20 cellular contexts compared by ENCODE assay signal in genomic region chr15:22870865-22871264, GRCh38. TPM values are rescaled to one million over a fixed set of nuclear protein-coding genes. Genes with fewer than 3 reads are reported as not detected.
DNase-seq lines count a peak whose midpoint lies in the region; ATAC-seq and TF ChIP-seq lines count a peak whose summit lies in the region.
"Had no signal": no experiment of that assay in that cellular context is flagged by ENCODE, and none has a peak within 500 bp of the region (broad histone marks: within the 10 kb centered on the region; RNA-seq: fewer than 3 reads in every experiment).

No MANE protein-coding gene starts in this region.

- H3K4me1 ChIP-seq in Caco-2 = no peaks in the 10 kb centered on the region
- H3K4me1 ChIP-seq in H9 (ENCODE audit: insufficient read depth, low read length) = peaks cover 3% of the 10 kb centered on the region; the same call in 1 of the 2 replicates

- H3K56ac ChIP-seq in H9 (ENCODE audit: insufficient read length, low read depth, low read length) = no peak overlapping the region

- no CpG with 5 or more reads among the region's 11 CpGs for WGBS in H9 (ENCODE audit: extremely low coverage, insufficient read length, low lambda C conversion rate)

- H3K4me3 Mint-ChIP-seq in Caco-2 (ENCODE audit: unreplicated experiment) = no peak overlapping the region
- no peak overlapping the region for H3K4me3 Mint-ChIP-seq in H9
- no peak overlapping the region for H3K4me3 Mint-ChIP-seq in stimulated activated memory B cell treated with anti-CD40 and anti-IgM and Interleukin-4, amounts not matched to agents 10 μg/mL and 1 μg/mL and 100 μg/mL, for 72 hours
- no peak overlapping the region for H3K4me3 Mint-ChIP-seq in mesothelial cell of epicardium
- H3K4me3 Mint-ChIP-seq: CD4-positive, alpha-beta memory T cell had no signal

- H4K8ac ChIP-seq in H9 (replicated peaks; ENCODE audit: insufficient read length, low read depth, low read length) = no peak overlapping the region

- H4K5ac ChIP-seq in H9 (ENCODE audit: insufficient read length, low read depth, low read length) = no peak overlapping the region

- H3K23ac ChIP-seq in H9 (ENCODE audit: insufficient read length, low read depth, low read length) = no peak overlapping the region

- H3K79me1 ChIP-seq in H9 (ENCODE audit: insufficient read depth, low read depth, low read length, poor library complexity, severe bottlenecking) = no peaks in the 10 kb centered on the region

- H3K27me3 Mint-ChIP-seq in Caco-2 (ENCODE audit: insufficient read depth, unreplicated experiment) = no peaks in the 10 kb centered on the region
- no peaks in the 10 kb centered on the region; the same call in 1 of the 2 replicates for H3K27me3 Mint-ChIP-seq in H9 (ENCODE audit: low read depth)
- H3K27me3 Mint-ChIP-seq in stimulated activated memory B cell treated with anti-CD40 and anti-IgM and Interleukin-4, amounts not matched to agents 10 μg/mL and 1 μg/mL and 100 μg/mL, for 72 hours = no peaks in the 10 kb centered on the region
- H3K27me3 Mint-ChIP-seq in mesothelial cell of epicardium (ENCODE audit: low read depth) = no peaks in the 10 kb centered on the region
- H3K27me3 Mint-ChIP-seq: CD4-positive, alpha-beta memory T cell had no signal

- intact Hi-C loops in Caco-2 (cut with micrococcal nuclease; ENCODE audit: unreplicated experiment) (no loop called here), left colon (cut with DNase I, micrococcal nuclease) (no loop called here)

- H3K27me3 ChIP-seq in Caco-2 (replicated peaks; ENCODE audit: control insufficient read depth, insufficient read depth, low read length) (no peaks in the 10 kb centered on the region), H9 (ENCODE audit: insufficient read depth, low read length) (no peaks in the 10 kb centered on the region)
- H3K27me3 ChIP-seq: BLaER1 treated with 17β-estradiol and CSF1 and Interleukin-3, amounts not matched to agents 10 nM and 100 nM had no signal

- H2BK12ac ChIP-seq in H9 (ENCODE audit: insufficient read length, low read depth, low read length) = no peak overlapping the region

- no peak overlapping the region for H2AK5ac ChIP-seq in H9 (ENCODE audit: insufficient read length, low read length)

- BruUV-seq in Caco-2 (replicated peaks; lab: Mats Ljungman, UMichigan) = no TSS peak

- H3K4me3 ChIP-seq in Caco-2 (ENCODE audit: low read depth, low read length) = no peak overlapping the region
- H3K4me3 ChIP-seq: BLaER1 treated with 17β-estradiol and CSF1 and Interleukin-3, amounts not matched to agents 10 nM and 100 nM had no signal

- H3K18ac ChIP-seq in H9 (ENCODE audit: insufficient read length, low read depth, low read length) = no peak overlapping the region

- no peak overlapping the region for H2BK120ac ChIP-seq in H9 (ENCODE audit: low read depth, low read length, poor library complexity, severe bottlenecking)

- POLR2A ChIA-PET in Caco-2 (lab: Charles Lee) = no interaction called here

- no peak overlapping the region for H2BK5ac ChIP-seq in H9 (ENCODE audit: insufficient read length, low read length)

- H3K36me3 ChIP-seq in Caco-2 (ENCODE audit: control insufficient read depth, insufficient read depth, low read length) = peaks cover 5% of the 10 kb centered on the region

- H3K4ac ChIP-seq in H9 (ENCODE audit: low read depth, low read length) = no peak overlapping the region

- no peak overlapping the region for H2BK20ac ChIP-seq in H9 (ENCODE audit: low read depth, low read length, poor library complexity, severe bottlenecking)

- H3K4me1 Mint-ChIP-seq in Caco-2 (ENCODE audit: low read depth, unreplicated experiment) = peaks cover 4% of the 10 kb centered on the region
- H3K4me1 Mint-ChIP-seq in H9 = peaks cover 15 to 17% of the 10 kb centered on the region in 2 experiments
- no peaks in the 10 kb centered on the region for H3K4me1 Mint-ChIP-seq in stimulated activated memory B cell treated with anti-CD40 and anti-IgM and Interleukin-4, amounts not matched to agents 10 μg/mL and 1 μg/mL and 100 μg/mL, for 72 hours
- no peaks in the 10 kb centered on the region for H3K4me1 Mint-ChIP-seq in mesothelial cell of epicardium

- H3K36me3 Mint-ChIP-seq in Caco-2 (ENCODE audit: insufficient read depth, unreplicated experiment) (peaks cover 96% of the 10 kb centered on the region), H9 (ENCODE audit: insufficient read depth in 1 of 3, low read depth in 3 of 3) (peaks cover 40 to 80% (median 61%) of the 10 kb centered on the region in 3 experiments), mesothelial cell of epicardium (peaks cover 74% of the 10 kb centered on the region)
- H3K36me3 Mint-ChIP-seq in stimulated activated memory B cell treated with anti-CD40 and anti-IgM and Interleukin-4, amounts not matched to agents 10 μg/mL and 1 μg/mL and 100 μg/mL, for 72 hours = peaks cover 55% of the 10 kb centered on the region

- H3K9me3 ChIP-seq in Caco-2 (no peaks in the 10 kb centered on the region), H9 (ENCODE audit: control insufficient read depth, low read depth, low read length) (no peaks in the 10 kb centered on the region)
- H3K9me3 ChIP-seq: BLaER1 treated with 17β-estradiol and CSF1 and Interleukin-3, amounts not matched to agents 10 nM and 100 nM; SK-N-SH had no signal

- no peaks in the 10 kb centered on the region for H4K20me1 ChIP-seq in H9 (ENCODE audit: control insufficient read depth, insufficient read depth, insufficient read length)

- CTCF ChIA-PET in Caco-2 (lab: Charles Lee) = no interaction called here

- H3K27ac Mint-ChIP-seq in Caco-2 (ENCODE audit: unreplicated experiment) (peak overlapping the region; percentile 36), H9 (peak overlapping the region in 2 of 3 experiments; percentile 25 to 67; a peak in 1 of 7 replicates), mesothelial cell of epicardium (no peak overlapping the region)
- H3K27ac Mint-ChIP-seq in stimulated activated memory B cell treated with anti-CD40 and anti-IgM and Interleukin-4, amounts not matched to agents 10 μg/mL and 1 μg/mL and 100 μg/mL, for 72 hours = peak overlapping the region; percentile 12

- H3K9me3 Mint-ChIP-seq in Caco-2 (ENCODE audit: unreplicated experiment) = no peaks in the 10 kb centered on the region
- no peaks in the 10 kb centered on the region; a peak in 2 of 5 replicates for H3K9me3 Mint-ChIP-seq in H9
- no peaks in the 10 kb centered on the region for H3K9me3 Mint-ChIP-seq in stimulated activated memory B cell treated with anti-CD40 and anti-IgM and Interleukin-4, amounts not matched to agents 10 μg/mL and 1 μg/mL and 100 μg/mL, for 72 hours
- peaks cover 4% of the 10 kb centered on the region for H3K9me3 Mint-ChIP-seq in mesothelial cell of epicardium
- H3K9me3 Mint-ChIP-seq: CD4-positive, alpha-beta memory T cell had no signal

- H3K79me2 ChIP-seq in H9 (ENCODE audit: insufficient read depth, low read length) = no peaks in the 10 kb centered on the region

- no peak overlapping the region for H3K4me2 ChIP-seq in H9 (ENCODE audit: insufficient read depth, insufficient read length, low read length)
- H3K4me2 ChIP-seq: SK-N-SH had no signal

- no peak overlapping the region for H4K91ac ChIP-seq in H9 (ENCODE audit: insufficient read length, low read depth, low read length)

- peak; percentile 3 for ATAC-seq in left colon
- ATAC-seq in stimulated activated memory B cell treated with anti-CD40 and anti-IgM and Interleukin-4, amounts not matched to agents 10 μg/mL and 1 μg/mL and 100 μg/mL, for 72 hours = no peak

- no peak for DNase-seq in Caco-2
- no peak for DNase-seq in H9
- no peak for DNase-seq in left colon
- no peak for DNase-seq in dedifferentiated amniotic fluid mesenchymal stem cell (ENCODE audit: extremely low spot score)
- DNase-seq in mesothelial cell of epicardium (ENCODE audit: low spot score in 2 of 2, unreplicated experiment in 2 of 2) = no peak
- DNase-seq in T-helper 9 cell = no peak
- DNase-seq: CD4-positive, alpha-beta memory T cell; COR-L47; DMS 273 treated with DMSO at 0.1 percent for 48 hours; DMS79 treated with DMSO at 0.1 percent for 48 hours; GF-D8; Karpas-422; NCI-H1092 treated with DMSO at 0.1 percent for 48 hours; NCI-H1436; NCI-H187 treated with DMSO at 0.1 percent for 48 hours; NCI-H524 treated with DMSO at 0.1 percent for 48 hours; NCI-H774; SK-N-SH had no signal

- H3K27ac ChIP-seq in H9 (ENCODE audit: insufficient read length, low read depth, low read length) = no peak overlapping the region

- H3K14ac ChIP-seq in H9 (ENCODE audit: insufficient read depth, low read length) = no peak overlapping the region

- H3T11ph ChIP-seq in H9 (ENCODE audit: low read length) = no peak overlapping the region

- H2AFZ ChIP-seq in H9 (ENCODE audit: low read length) = no peak overlapping the region

- H3K23me2 ChIP-seq in H9 (ENCODE audit: insufficient read length, low read depth, low read length, poor library complexity, severe bottlenecking) = no peaks in the 10 kb centered on the region

- TF ChIP-seq CTCF in Caco-2 (IDR thresholded peaks at IDR 0.05; ENCODE audit: insufficient read depth in 1 of 2, low read depth in 1 of 2, low read length in 1 of 2, severe bottlenecking in 1 of 2, unreplicated experiment in 1 of 2) (no peak), H9 (conservative IDR thresholded peaks at IDR 0.05) (no peak), mesothelial cell of epicardium (IDR thresholded peaks at IDR 0.05; ENCODE audit: unreplicated experiment) (no peak)

- no peak overlapping the region for H2BK15ac ChIP-seq in H9 (ENCODE audit: low read depth, low read length)

- H3K9ac ChIP-seq in H9 (ENCODE audit: extremely low read depth, insufficient read length, low read length) = no peak overlapping the region
- H3K9ac ChIP-seq: BLaER1 treated with 17β-estradiol and CSF1 and Interleukin-3, amounts not matched to agents 10 nM and 100 nM; SK-N-SH had no signal

RNA-seq across cellular contexts. Expression of gene NIPA2, which starts 32.4 kb away (rescaled TPM):
- total RNA-seq in Caco-2 (2022) = 85.3 and 89.4 TPM in 2 replicates
- total RNA-seq in H9 (2021) = 77.9 and 79.3 TPM in 2 replicates
- total RNA-seq in left colon = 10 to 100 TPM; 78.8 to 82.7 TPM
- total RNA-seq in mesothelial cell of epicardium = 36.5 to 37.7 TPM (median 37.4 TPM) in 3 replicates
